Comparison of ENCODE assay signal across 23 cellular contexts in genomic region chr10:69226919-69227450, GRCh38. TPM values are rescaled to one million over a fixed set of nuclear protein-coding genes. Genes with fewer than 3 reads are reported as not detected.
"Had no signal": no experiment of that assay in that cellular context is flagged by ENCODE, and none has a peak within 500 bp of the region (broad histone marks: within the 10 kb centered on the region; RNA-seq: fewer than 3 reads in every experiment).

No MANE protein-coding gene starts in this region.

- H3K27ac Mint-ChIP-seq: activated naive CD4-positive, alpha-beta T cell treated with anti-CD3 and anti-CD28 coated beads, Interleukin-2, amount 50 U/mL, for 72 hours had no signal

- DNase-seq: activated CD4-positive, alpha-beta T cell treated with anti-CD3 and anti-CD28 coated beads for 48 hours; activated CD4-positive, alpha-beta T cell treated with anti-CD3 and anti-CD28 coated beads, Interleukin-2, amount 50 U/mL, for 4 hours; activated CD4-positive, CD25-positive, alpha-beta regulatory T cell treated with anti-CD3 and anti-CD28 coated beads, Interleukin-2, amount 50 U/mL, for 72 hours; activated CD8-positive, alpha-beta T cell treated with anti-CD3 and anti-CD28 coated beads, Interleukin-2, amount 10 ng/mL, durations not matched to agents 7 days and 5 days; activated effector memory CD4-positive, alpha-beta T cell treated with anti-CD3 and anti-CD28 coated beads, Interleukin-2, amount 50 U/mL, for 16 hours; activated naive CD4-positive, alpha-beta T cell treated with Interleukin-2 at 50 U/mL for 16 hours; activated naive CD8-positive, alpha-beta T cell treated with anti-CD3 and anti-CD28 coated beads, Interleukin-2, amount 50 U/mL, for 24 hours; activated T-cell treated with anti-CD3 and anti-CD28 coated beads, Interleukin-2, amount 50 U/mL, for 4 hours; amniotic stem cell; body of pancreas; central memory CD4-positive, alpha-beta T cell; NCI-H1092 treated with DMSO at 0.1 percent for 48 hours; NCI-H1417 treated with DMSO at 0.1 percent for 48 hours; NCI-H1694 treated with DMSO at 0.1 percent for 48 hours; NCI-H2081; NCI-H446; NCI-H524; SHP77 had no signal

- H3K9me3 ChIP-seq: ascending aorta, body of pancreas, SJSA1 had no signal

- H3K36me3 ChIP-seq: ascending aorta, SJSA1 had no signal

- H3K36me3 Mint-ChIP-seq: activated naive CD4-positive, alpha-beta T cell treated with anti-CD3 and anti-CD28 coated beads, Interleukin-2, amount 50 U/mL, for 72 hours had no signal

- H3K4me3 ChIP-seq: ascending aorta, body of pancreas, SJSA1 had no signal

- ATAC-seq: activated CD8-positive, alpha-beta T cell treated with anti-CD3 and anti-CD28 coated beads, Interleukin-2, amount 10 ng/mL, durations not matched to agents 7 days and 5 days; activated naive CD4-positive, alpha-beta T cell treated with anti-CD3 and anti-CD28 coated beads, Interleukin-2, amount 50 U/mL, for 72 hours; activated naive CD8-positive, alpha-beta T cell treated with anti-CD3 and anti-CD28 coated beads, Interleukin-2, amount 50 U/mL, for 24 hours; activated T-cell treated with anti-CD3 and anti-CD28 coated beads, Interleukin-2, amount 50 U/mL, for 4 hours; body of pancreas; SK-N-SH treated with all-trans-retinoic acid at 6 μM for 48 hours had no signal

- H3K9me3 Mint-ChIP-seq: activated naive CD4-positive, alpha-beta T cell treated with anti-CD3 and anti-CD28 coated beads, Interleukin-2, amount 50 U/mL, for 72 hours; activated naive CD8-positive, alpha-beta T cell treated with anti-CD3 and anti-CD28 coated beads, Interleukin-2, amount 50 U/mL, for 24 hours; activated T-cell treated with anti-CD3 and anti-CD28 coated beads, Interleukin-2, amount 50 U/mL, for 4 hours; T-helper 1 cell treated with Interleukin-12 subunit alpha and Interleukin-12 subunit beta and Interleukin-4 antibody, amounts not matched to agents 30 μg/mL and 1 μg/mL, for 36 hours had no signal

- H3K4me1 ChIP-seq: ascending aorta, body of pancreas had no signal

- H3K4me3 Mint-ChIP-seq: activated CD8-positive, alpha-beta T cell treated with anti-CD3 and anti-CD28 coated beads, Interleukin-2, amount 10 ng/mL, durations not matched to agents 7 days and 5 days; activated naive CD8-positive, alpha-beta T cell treated with anti-CD3 and anti-CD28 coated beads, Interleukin-2, amount 50 U/mL, for 24 hours; activated T-cell treated with anti-CD3 and anti-CD28 coated beads, Interleukin-2, amount 50 U/mL, for 4 hours; T-helper 1 cell treated with Interleukin-12 subunit alpha and Interleukin-12 subunit beta and Interleukin-4 antibody, amounts not matched to agents 30 μg/mL and 1 μg/mL, for 36 hours had no signal

- H3K27me3 ChIP-seq: ascending aorta, body of pancreas, SJSA1 had no signal

- H3K27me3 Mint-ChIP-seq: activated naive CD8-positive, alpha-beta T cell treated with anti-CD3 and anti-CD28 coated beads, Interleukin-2, amount 50 U/mL, for 24 hours had no signal

RNA-seq across cellular contexts. Expression of gene HKDC1, which starts 6.9 kb away (rescaled TPM):
- total RNA-seq: ascending aorta had no signal
